ENCODE assay signal across 14 cellular contexts in genomic region chr4:168218663-168219062, GRCh38.
DNase-seq lines count a peak whose midpoint lies in the region; ATAC-seq, FAIRE-seq and TF ChIP-seq lines count a peak whose summit lies in the region.
"Had no signal": no experiment of that assay in that cellular context is flagged by ENCODE, and none has a peak within 500 bp of the region (broad histone marks: within the 10 kb centered on the region; RNA-seq: fewer than 3 reads in every experiment).

No MANE protein-coding gene starts in this region.

- H3K36me3 Mint-ChIP-seq in MCF 10A (ENCODE audit: insufficient read depth, unreplicated experiment), result no peaks in the 10 kb centered on the region
- peaks cover 96% of the 10 kb centered on the region for H3K36me3 Mint-ChIP-seq in activated T-helper 17 cell treated with anti-CD3 and anti-CD28 coated beads, Interleukin-2, amount 50 U/mL, for 72 hours (ENCODE audit: low read depth)

- H3K9me3 ChIP-seq in breast epithelium (no peaks in the 10 kb centered on the region), gastroesophageal sphincter (peaks cover 0 to 14% (median 0%) of the 10 kb centered on the region in 3 donors)

- DNase-seq in MCF 10A (ENCODE audit: unreplicated experiment) (peak; percentile 2), breast epithelium (ENCODE audit: low spot score in 2 of 2) (no peak), fibroblast of pulmonary artery (ENCODE audit: low read depth) (peak; percentile 75), D721Med (ENCODE audit: insufficient read length, low spot score) (no peak)
- no peak for DNase-seq in stimulated activated CD4-positive, alpha-beta T cell treated with anti-CD3 and anti-CD28 coated beads, Interleukin-2, amount 100 ng/mL, for 48 hours
- DNase-seq: DMS53, NCI-H526 treated with DMSO at 0.1 percent for 48 hours, tibial artery had no signal

- H3K27ac Mint-ChIP-seq in MCF 10A (ENCODE audit: low read depth, unreplicated experiment), result no peak overlapping the region
- no peak overlapping the region for H3K27ac Mint-ChIP-seq in activated T-helper 17 cell treated with anti-CD3 and anti-CD28 coated beads, Interleukin-2, amount 50 U/mL, for 72 hours

- H3K27ac ChIP-seq in breast epithelium (no peak overlapping the region), gastroesophageal sphincter (no peak overlapping the region)
- H3K27ac ChIP-seq: parathyroid adenoma, tibial artery had no signal

- intact Hi-C loops in MCF 10A (cut with micrococcal nuclease), result no loop called here
- intact Hi-C loops in breast epithelium (cut with DNase I; ENCODE audit: low total_unique reads), result no loop called here

- H3K4me1 ChIP-seq in breast epithelium (no peaks in the 10 kb centered on the region), gastroesophageal sphincter (no peaks in the 10 kb centered on the region)
- H3K4me1 ChIP-seq: parathyroid adenoma, tibial artery had no signal

- H3K9me3 Mint-ChIP-seq in MCF 10A (ENCODE audit: unreplicated experiment), result peaks cover 7% of the 10 kb centered on the region
- H3K9me3 Mint-ChIP-seq in activated T-helper 17 cell treated with anti-CD3 and anti-CD28 coated beads, Interleukin-2, amount 50 U/mL, for 72 hours, result no peaks in the 10 kb centered on the region
- H3K9me3 Mint-ChIP-seq: central memory CD8-positive, alpha-beta T cell had no signal

- WGBS in gastroesophageal sphincter (ENCODE audit: low coverage in 1 of 2), 2 donors, result no CpG with 5 or more reads among the region's 2 CpGs

- H3K27me3 ChIP-seq in breast epithelium (no peaks in the 10 kb centered on the region), gastroesophageal sphincter (no peaks in the 10 kb centered on the region)
- H3K27me3 ChIP-seq: tibial artery had no signal

- H3K4me1 Mint-ChIP-seq in MCF 10A (ENCODE audit: insufficient read depth, unreplicated experiment), result peaks cover 20% of the 10 kb centered on the region
- no peaks in the 10 kb centered on the region for H3K4me1 Mint-ChIP-seq in activated T-helper 17 cell treated with anti-CD3 and anti-CD28 coated beads, Interleukin-2, amount 50 U/mL, for 72 hours
- H3K4me1 Mint-ChIP-seq: central memory CD8-positive, alpha-beta T cell had no signal

- TF ChIP-seq EP300 in gastroesophageal sphincter (IDR thresholded peaks at IDR 0.05), result no peak

- FAIRE-seq in D721Med (lab: Jason Lieb, UNC), result no peak
- FAIRE-seq: GM12878 had no signal

- H3K27me3 Mint-ChIP-seq in MCF 10A (ENCODE audit: insufficient read depth, unreplicated experiment), result no peaks in the 10 kb centered on the region
- H3K27me3 Mint-ChIP-seq in activated T-helper 17 cell treated with anti-CD3 and anti-CD28 coated beads, Interleukin-2, amount 50 U/mL, for 72 hours, result no peaks in the 10 kb centered on the region
- H3K27me3 Mint-ChIP-seq: central memory CD8-positive, alpha-beta T cell had no signal

- no peak for TF ChIP-seq POLR2A in breast epithelium (IDR thresholded peaks at IDR 0.05)
- no peak for TF ChIP-seq POLR2A in gastroesophageal sphincter (IDR thresholded peaks at IDR 0.05)

- H3K36me3 ChIP-seq in breast epithelium (no peaks in the 10 kb centered on the region), gastroesophageal sphincter (peaks cover 0 to 76% of the 10 kb centered on the region in 2 donors)

- no peak overlapping the region for H3K4me3 ChIP-seq in breast epithelium
- no peak overlapping the region for H3K4me3 ChIP-seq in fibroblast of pulmonary artery (replicated peaks; ENCODE audit: low read depth, low read length)
- no peak overlapping the region for H3K4me3 ChIP-seq in gastroesophageal sphincter
- H3K4me3 ChIP-seq: GM12878, tibial artery had no signal

- ATAC-seq in activated T-helper 17 cell treated with anti-CD3 and anti-CD28 coated beads, Interleukin-2, amount 50 U/mL, for 72 hours (replicated peaks), result peak; percentile 37
- ATAC-seq in GM21737 (IDR thresholded peaks at IDR 0.05; ENCODE audit: unreplicated experiment) (no peak), gastroesophageal sphincter (no peak)
- ATAC-seq: GM12878 had no signal

- CTCF ChIA-PET in MCF 10A (lab: Yijun Ruan, JAX), result no interaction called here

- POLR2A ChIA-PET in MCF 10A (lab: Yijun Ruan, JAX), result no interaction called here

- TF ChIP-seq CTCF in MCF 10A (IDR thresholded peaks at IDR 0.05; ENCODE audit: unreplicated experiment), result no peak
- TF ChIP-seq CTCF in breast epithelium (IDR thresholded peaks at IDR 0.05), result no peak
- no peak for TF ChIP-seq CTCF in fibroblast of pulmonary artery (IDR thresholded peaks at IDR 0.05; ENCODE audit: low read length, missing control alignments)
- no peak for TF ChIP-seq CTCF in D721Med (IDR thresholded peaks at IDR 0.05; ENCODE audit: insufficient read depth, missing control alignments)
- TF ChIP-seq CTCF in gastroesophageal sphincter (IDR thresholded peaks at IDR 0.05), result no peak

- H3K4me3 Mint-ChIP-seq in MCF 10A (ENCODE audit: unreplicated experiment), result no peak overlapping the region
- H3K4me3 Mint-ChIP-seq in activated T-helper 17 cell treated with anti-CD3 and anti-CD28 coated beads, Interleukin-2, amount 50 U/mL, for 72 hours, result no peak overlapping the region
- H3K4me3 Mint-ChIP-seq: central memory CD8-positive, alpha-beta T cell had no signal

- no TSS peak for BruUV-seq in MCF 10A (replicated peaks; lab: Mats Ljungman, UMichigan)

Comparison
In these comparisons a context has a peak if more than half of its experiments do, and no peak if none do; other contexts are left out.
1. DNase-seq: peak in MCF 10A (single experiment) and fibroblast of pulmonary artery (single experiment); none in breast epithelium (0 of 2), D721Med (single experiment) and stimulated activated CD4-positive, alpha-beta T cell treated with anti-CD3 and anti-CD28 coated beads, Interleukin-2, amount 100 ng/mL, for 48 hours (0 of 2).